In the genomic region with DNA sequence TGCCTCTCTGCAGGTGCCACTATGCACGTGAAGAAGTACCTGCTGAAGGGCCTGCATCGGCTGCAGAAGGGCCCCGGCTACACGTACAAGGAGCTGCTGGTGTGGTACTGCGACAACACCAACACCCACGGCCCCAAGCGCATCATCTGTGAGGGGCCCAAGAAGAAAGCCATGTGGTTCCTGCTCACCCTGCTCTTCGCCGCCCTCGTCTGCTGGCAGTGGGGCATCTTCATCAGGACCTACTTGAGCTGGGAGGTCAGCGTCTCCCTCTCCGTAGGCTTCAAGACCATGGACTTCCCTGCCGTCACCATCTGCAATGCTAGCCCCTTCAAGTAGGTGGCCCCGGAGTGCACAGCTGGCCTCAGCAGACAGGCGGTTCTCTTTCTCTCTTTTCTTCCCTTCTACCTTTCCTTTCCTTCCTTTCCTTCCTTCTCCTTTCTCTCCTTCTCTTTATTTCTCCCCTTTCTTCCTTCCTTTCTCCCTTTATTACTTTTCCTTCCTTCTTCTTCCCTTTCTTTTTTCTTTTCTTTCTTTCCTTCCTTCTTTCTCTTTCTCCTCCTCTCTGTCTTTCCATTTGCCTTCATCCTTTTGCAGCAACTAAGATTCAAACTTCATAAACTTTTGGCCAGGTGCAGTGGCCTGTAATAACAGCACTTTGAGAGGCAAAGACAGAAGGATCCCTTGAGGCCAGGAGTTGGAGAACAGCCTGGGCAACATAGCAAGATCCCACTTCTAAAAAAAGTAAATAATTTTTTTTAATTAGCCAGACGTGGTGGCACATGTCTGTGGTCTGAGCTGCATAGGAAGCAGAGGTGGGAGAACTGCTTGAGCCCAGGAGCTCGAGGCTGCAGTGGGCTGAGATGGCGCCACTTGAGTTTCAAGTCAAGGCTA, we compare ENCODE assay signal across 20 cellular contexts. TPM values are rescaled to one million over a fixed set of nuclear protein-coding genes. Genes with fewer than 3 reads are reported as not detected.
DNase-seq lines count a peak whose midpoint lies in the region; TF ChIP-seq lines count a peak whose summit lies in the region.
"Had no signal": no experiment of that assay in that cellular context is flagged by ENCODE, and none has a peak within 500 bp of the region (broad histone marks: within the 10 kb centered on the region; RNA-seq: fewer than 3 reads in every experiment).

No MANE protein-coding gene starts in this region.

- in situ Hi-C loops in mammary epithelial cell (cut with MboI; ENCODE audit: low sequenced_read_pairs in 2 of 2), result no loop called here

- no peak for TF ChIP-seq CTCF in MCF 10A (IDR thresholded peaks at IDR 0.05; ENCODE audit: unreplicated experiment)
- TF ChIP-seq CTCF in mammary epithelial cell (conservative IDR thresholded peaks at IDR 0.05 in 1 of 2, IDR thresholded peaks at IDR 0.05 in 1 of 2; ENCODE audit: extremely low read depth in 1 of 2, insufficient read depth in 1 of 2, low read depth in 1 of 2, low read length in 2 of 2), result peak in 1 of 2 donors; percentile 4
- TF ChIP-seq CTCF in fibroblast of mammary gland (conservative IDR thresholded peaks at IDR 0.05; ENCODE audit: control insufficient read depth, insufficient read depth, low read depth, low read length), result peak; percentile 21
- no peak for TF ChIP-seq CTCF in sigmoid colon (IDR thresholded peaks at IDR 0.05)

- H3K27me3 ChIP-seq in mammary epithelial cell (ENCODE audit: insufficient read depth, low read length) (no peaks in the 10 kb centered on the region), sigmoid colon (no peaks in the 10 kb centered on the region)

- no peaks in the 10 kb centered on the region for H3K36me3 Mint-ChIP-seq in MCF 10A (ENCODE audit: insufficient read depth, unreplicated experiment)
- no peaks in the 10 kb centered on the region for H3K36me3 Mint-ChIP-seq in activated naive CD4-positive, alpha-beta T cell treated with anti-CD3 and anti-CD28 coated beads for 36 hours (ENCODE audit: low read depth)

- H3K4me3 Mint-ChIP-seq in MCF 10A (ENCODE audit: unreplicated experiment), result no peak overlapping the region
- no peak overlapping the region for H3K4me3 Mint-ChIP-seq in activated naive CD4-positive, alpha-beta T cell treated with anti-CD3 and anti-CD28 coated beads for 36 hours
- H3K4me3 Mint-ChIP-seq: activated CD4-positive, alpha-beta T cell treated with anti-CD3 and anti-CD28 coated beads, Interleukin-2, amount 10 ng/mL, durations not matched to agents 7 days and 5 days; dendritic cell treated with granulocyte-macrophage colony-stimulating factor and Interleukin-4, amounts not matched to agents 40 ng/mL and 50 ng/mL, for 4 days had no signal

- H3K9me3 ChIP-seq in mammary epithelial cell (replicated peaks; ENCODE audit: insufficient read depth, low read length), result no peaks in the 10 kb centered on the region
- no peaks in the 10 kb centered on the region for H3K9me3 ChIP-seq in sigmoid colon

- no peaks in the 10 kb centered on the region for H4K20me1 ChIP-seq in mammary epithelial cell (ENCODE audit: insufficient read depth, low read length)

- dilution Hi-C loops in mammary epithelial cell (cut with HindIII; ENCODE audit: low sequenced_read_pairs), result no loop called here

- no peaks in the 10 kb centered on the region for H3K79me2 ChIP-seq in mammary epithelial cell (ENCODE audit: insufficient read depth, low read length)

- H3K36me3 ChIP-seq in mammary epithelial cell (ENCODE audit: insufficient read depth, low read length), result no peaks in the 10 kb centered on the region
- H3K36me3 ChIP-seq in sigmoid colon, result no peaks in the 10 kb centered on the region

- no peak overlapping the region for H3K4me3 ChIP-seq in mammary epithelial cell (replicated peaks in 1 of 3; ENCODE audit: insufficient read depth in 1 of 3, low read depth in 2 of 3, low read length in 3 of 3)
- H3K4me3 ChIP-seq in fibroblast of mammary gland (ENCODE audit: control insufficient read depth, low read depth, low read length), result no peak overlapping the region
- no peak overlapping the region for H3K4me3 ChIP-seq in sigmoid colon

- H3K27ac ChIP-seq in mammary epithelial cell (ENCODE audit: insufficient read depth, low read depth, low read length) (no peak overlapping the region), sigmoid colon (no peak overlapping the region)

- BruUV-seq in MCF 10A (replicated peaks; lab: Mats Ljungman, UMichigan), result no TSS peak
- BruUV-seq in mammary epithelial cell (replicated peaks; lab: Mats Ljungman, UMichigan), result no TSS peak

- H2AFZ ChIP-seq in mammary epithelial cell (ENCODE audit: low read depth, low read length), result no peak overlapping the region

- H3K9me3 Mint-ChIP-seq in MCF 10A (ENCODE audit: unreplicated experiment), result peaks cover 7% of the 10 kb centered on the region
- peaks cover 4% of the 10 kb centered on the region for H3K9me3 Mint-ChIP-seq in activated naive CD4-positive, alpha-beta T cell treated with anti-CD3 and anti-CD28 coated beads for 36 hours
- H3K9me3 Mint-ChIP-seq: activated CD4-positive, alpha-beta T cell treated with anti-CD3 and anti-CD28 coated beads, Interleukin-2, amount 10 ng/mL, durations not matched to agents 7 days and 5 days; dendritic cell treated with granulocyte-macrophage colony-stimulating factor and Interleukin-4, amounts not matched to agents 40 ng/mL and 50 ng/mL, for 4 days had no signal

- DNase-seq in MCF 10A (ENCODE audit: unreplicated experiment) (no peak), mammary epithelial cell (no peak), NCI-H69 (lab: John Stamatoyannopoulos, UW) (peak; percentile 40), fibroblast of mammary gland (ENCODE audit: low read depth) (no peak), sigmoid colon (peak; percentile 26), occipital lobe (lab: John Stamatoyannopoulos, UW) (no peak), inferior parietal cortex (ENCODE audit: extremely low spot score) (no peak)
- no peak for DNase-seq in activated naive CD4-positive, alpha-beta T cell treated with anti-CD3 and anti-CD28 coated beads for 36 hours
- DNase-seq: activated CD4-positive, alpha-beta T cell treated with anti-CD3 and anti-CD28 coated beads, Interleukin-2, amount 10 ng/mL, durations not matched to agents 7 days and 5 days; AML-193; amniotic stem cell; DMS79; KG1; NCI-H1694 treated with DMSO at 0.1 percent for 48 hours; NCI-H526 treated with DMSO at 0.1 percent for 48 hours; T-helper 2 cell had no signal

- H3K27ac Mint-ChIP-seq in MCF 10A (ENCODE audit: low read depth, unreplicated experiment), result peak overlapping the region; percentile 81
- H3K27ac Mint-ChIP-seq in activated naive CD4-positive, alpha-beta T cell treated with anti-CD3 and anti-CD28 coated beads for 36 hours, result no peak overlapping the region
- H3K27ac Mint-ChIP-seq: activated CD4-positive, alpha-beta T cell treated with anti-CD3 and anti-CD28 coated beads, Interleukin-2, amount 10 ng/mL, durations not matched to agents 7 days and 5 days; dendritic cell treated with granulocyte-macrophage colony-stimulating factor and Interleukin-4, amounts not matched to agents 40 ng/mL and 50 ng/mL, for 4 days had no signal

- no peak overlapping the region for H3K9ac ChIP-seq in mammary epithelial cell (ENCODE audit: insufficient read depth, low read length)

- POLR2A ChIA-PET in MCF 10A (lab: Yijun Ruan, JAX), result no interaction called here

- no peak for TF ChIP-seq POLR2A in sigmoid colon (IDR thresholded peaks at IDR 0.05)

- CTCF ChIA-PET in MCF 10A (lab: Yijun Ruan, JAX), result interaction anchor here (0.7 kb wide), 1 partner anchor 84 kb away, joined by 3 read pairs; no protein-coding TSS in a partner anchor
- CTCF ChIA-PET in mammary epithelial cell (lab: Charles Lee; ENCODE audit: low non-redundant PET), result no interaction called here
- CTCF ChIA-PET in activated naive CD4-positive, alpha-beta T cell treated with anti-CD3 and anti-CD28 coated beads for 36 hours (lab: Charles Lee), result no interaction called here

- H3K4me1 ChIP-seq in mammary epithelial cell (ENCODE audit: insufficient read depth, low read length) (no peaks in the 10 kb centered on the region), sigmoid colon (peaks cover 0 to 5% (median 1%) of the 10 kb centered on the region in 4 donors)

- peaks cover 6% of the 10 kb centered on the region for H3K4me1 Mint-ChIP-seq in MCF 10A (ENCODE audit: insufficient read depth, unreplicated experiment)
- H3K4me1 Mint-ChIP-seq in activated naive CD4-positive, alpha-beta T cell treated with anti-CD3 and anti-CD28 coated beads for 36 hours (ENCODE audit: low read depth), result no peaks in the 10 kb centered on the region
- H3K4me1 Mint-ChIP-seq: activated CD4-positive, alpha-beta T cell treated with anti-CD3 and anti-CD28 coated beads, Interleukin-2, amount 10 ng/mL, durations not matched to agents 7 days and 5 days had no signal

- no peak overlapping the region for H3K4me2 ChIP-seq in mammary epithelial cell (ENCODE audit: insufficient read depth, low read depth, low read length)

- WGBS in mammary epithelial cell (ENCODE audit: low coverage, missing lambda C conversion rate), result 77% methylated on average over 12 of the region's 18 CpGs
- 74 to 87% methylated on average over 18 of the region's 18 CpGs for WGBS in sigmoid colon, 2 donors

- no peaks in the 10 kb centered on the region for H3K27me3 Mint-ChIP-seq in MCF 10A (ENCODE audit: insufficient read depth, unreplicated experiment)
- H3K27me3 Mint-ChIP-seq in activated naive CD4-positive, alpha-beta T cell treated with anti-CD3 and anti-CD28 coated beads for 36 hours (ENCODE audit: low read depth), result peaks cover 9% of the 10 kb centered on the region

- intact Hi-C loops in MCF 10A (cut with micrococcal nuclease) (no loop called here), mammary epithelial cell (cut with micrococcal nuclease) (no loop called here), sigmoid colon (cut with DNase I) (loop anchor here (10.0 kb wide), 1 partner anchor 104 kb away; no protein-coding TSS in a partner anchor)
- intact Hi-C loops in activated naive CD4-positive, alpha-beta T cell treated with anti-CD3 and anti-CD28 coated beads for 36 hours (cut with micrococcal nuclease), result no loop called here

- TF ChIP-seq EP300 in sigmoid colon (IDR thresholded peaks at IDR 0.05), result no peak

RNA-seq across cellular contexts. Expression of a gene that starts 46.7 kb away (rescaled TPM):
- total RNA-seq in MCF 10A (2022) (9.5 and 12.5 TPM in 2 replicates), mammary epithelial cell (1 to 10 TPM in 1 of 2 donors, under 1 TPM in 1; 0.80 to 3.0 TPM), sigmoid colon (1 to 10 TPM; 1.7 to 9.2 (median 5.9) TPM), occipital lobe (not detected)
- polyA plus RNA-seq in mammary epithelial cell (0.90 TPM), sigmoid colon (100 to 1,000 TPM in 1 of 3 donors, 10 to 100 TPM in 2; 46.8 to 212 (median 51.3) TPM)
- polyA minus RNA-seq in mammary epithelial cell, result not detected
- not detected for total RNA-seq in activated naive CD4-positive, alpha-beta T cell treated with anti-CD3 and anti-CD28 coated beads for 36 hours
- total RNA-seq: activated CD4-positive, alpha-beta T cell treated with anti-CD3 and anti-CD28 coated beads, Interleukin-2, amount 10 ng/mL, durations not matched to agents 7 days and 5 days; H4; mononuclear cell; temporal lobe had no signal

Comparison
In these comparisons a context has a peak if more than half of its experiments do, and no peak if none do; other contexts are left out.
1. DNase-seq: peak in NCI-H69 (single experiment) and sigmoid colon (single experiment); none in MCF 10A (single experiment), mammary epithelial cell (single experiment), fibroblast of mammary gland (single experiment), activated naive CD4-positive, alpha-beta T cell treated with anti-CD3 and anti-CD28 coated beads for 36 hours (single experiment), occipital lobe (single experiment) and inferior parietal cortex (single experiment).